8 cellular contexts compared by ENCODE assay signal in genomic region chr1:228646717-228647522, GRCh38.
DNase-seq lines count a peak whose midpoint lies in the region; ATAC-seq and TF ChIP-seq lines count a peak whose summit lies in the region.

No MANE protein-coding gene starts in this region.

- WGBS in body of pancreas, 2 donors, result 1% methylated on average over 40 to 48 of the region's 49 CpGs

- H3K36me3 ChIP-seq in HUES6 (ENCODE audit: control insufficient read depth, insufficient read depth, low read length), result no peaks in the 10 kb centered on the region
- no peaks in the 10 kb centered on the region for H3K36me3 ChIP-seq in SJCRH30
- no peaks in the 10 kb centered on the region for H3K36me3 ChIP-seq in body of pancreas (replicated peaks in 1 of 2; ENCODE audit: insufficient read depth in 1 of 2, low read depth in 2 of 2)

- H3K27ac ChIP-seq in HUES6 (ENCODE audit: low read depth, low read length) (no peak overlapping the region), SJCRH30 (peak overlapping the region; percentile 23; the same call in 1 of the 2 replicates), body of pancreas (no peak overlapping the region)

- no peak for TF ChIP-seq POLR2A in body of pancreas (IDR thresholded peaks at IDR 0.05)

- no peak for TF ChIP-seq CTCF in body of pancreas (IDR thresholded peaks at IDR 0.05)

- H3K9me3 ChIP-seq in HUES6 (ENCODE audit: control insufficient read depth, insufficient read depth, low read depth, low read length) (no peaks in the 10 kb centered on the region), SJCRH30 (replicated peaks) (no peaks in the 10 kb centered on the region), body of pancreas (no peaks in the 10 kb centered on the region)

- ATAC-seq in body of pancreas, result peak; percentile 56
- no peak for ATAC-seq in HG03457 (IDR thresholded peaks at IDR 0.05; ENCODE audit: unreplicated experiment)

- H3K4me3 ChIP-seq in HUES6 (ENCODE audit: low read depth, low read length), result peak overlapping the region; percentile 81
- peak overlapping the region; percentile 74 for H3K4me3 ChIP-seq in SJCRH30
- H3K4me3 ChIP-seq in body of pancreas, result no peak overlapping the region

- H3K4me1 ChIP-seq in HUES6 (ENCODE audit: control insufficient read depth, insufficient read depth, low read length) (no peaks in the 10 kb centered on the region), SJCRH30 (no peaks in the 10 kb centered on the region; the same call in 1 of the 2 replicates), body of pancreas (peaks cover 19% of the 10 kb centered on the region)

- intact Hi-C loops in body of pancreas (cut with DNase I), result no loop called here

- H3K27me3 ChIP-seq in HUES6 (ENCODE audit: control insufficient read depth, insufficient read depth, low read length), result peaks cover 54% of the 10 kb centered on the region
- no peaks in the 10 kb centered on the region for H3K27me3 ChIP-seq in SJCRH30
- peaks cover 0 to 27% of the 10 kb centered on the region in 2 donors for H3K27me3 ChIP-seq in body of pancreas

- H3K9ac ChIP-seq in HUES6 (ENCODE audit: low read length), result peak overlapping the region; percentile 54

- peak; percentile 44 for DNase-seq in GM04503 (ENCODE audit: low read depth)
- DNase-seq in SJCRH30, result peak; percentile 45 to 71
- DNase-seq in body of pancreas, result peak in 1 of 4 donors; percentile 25
- peak; percentile 69 for DNase-seq in islet precursor cell
- DNase-seq in stimulated activated CD4-positive, alpha-beta T cell treated with anti-CD3 and anti-CD28 coated beads, Interleukin-2, amount 100 ng/mL, for 24 hours, result peak; percentile 31
- DNase-seq in NCI-H187 (lab: John Stamatoyannopoulos, UW), result no peak

Comparison
In these comparisons a context has a peak if more than half of its experiments do, and no peak if none do; other contexts are left out.
1. DNase-seq: peak in GM04503 (single experiment), SJCRH30 (2 of 2), islet precursor cell (single experiment) and stimulated activated CD4-positive, alpha-beta T cell treated with anti-CD3 and anti-CD28 coated beads, Interleukin-2, amount 100 ng/mL, for 24 hours (2 of 2); none in NCI-H187 (0 of 2).
2. H3K4me3 ChIP-seq: peak in HUES6 (single experiment) and SJCRH30 (single experiment); none in body of pancreas (0 of 2).